Comparison of ENCODE assay signal across 25 cellular contexts in genomic region chr12:103247531-103247930, GRCh38.
DNase-seq lines count a peak whose midpoint lies in the region; ATAC-seq and TF ChIP-seq lines count a peak whose summit lies in the region.
"Had no signal": no experiment of that assay in that cellular context is flagged by ENCODE, and none has a peak within 500 bp of the region (broad histone marks: within the 10 kb centered on the region; RNA-seq: fewer than 3 reads in every experiment).

No MANE protein-coding gene starts in this region.

- H3K27me3 ChIP-seq in mammary epithelial cell (ENCODE audit: insufficient read depth, low read length): no peaks in the 10 kb centered on the region
- no peaks in the 10 kb centered on the region for H3K27me3 ChIP-seq in breast epithelium

- H3K4me1 ChIP-seq in mammary epithelial cell (ENCODE audit: insufficient read depth, low read length) (no peaks in the 10 kb centered on the region), breast epithelium (no peaks in the 10 kb centered on the region)
- H3K4me1 ChIP-seq: HAP-1 had no signal

- in situ Hi-C loops in mammary epithelial cell (cut with MboI; ENCODE audit: low sequenced_read_pairs in 2 of 2): no loop called here

- no peak overlapping the region for H3K4me3 ChIP-seq in mammary epithelial cell (replicated peaks in 1 of 3; ENCODE audit: insufficient read depth in 1 of 3, low read depth in 2 of 3, low read length in 3 of 3)
- no peak overlapping the region for H3K4me3 ChIP-seq in breast epithelium
- H3K4me3 ChIP-seq in epithelial cell of esophagus (ENCODE audit: low read length): no peak overlapping the region
- H3K4me3 ChIP-seq: GM12878, HAP-1 had no signal

- CTCF ChIA-PET in mammary epithelial cell (lab: Charles Lee; ENCODE audit: low non-redundant PET): no interaction called here

- no peak overlapping the region for H3K9ac ChIP-seq in mammary epithelial cell (ENCODE audit: insufficient read depth, low read length)

- H3K27ac ChIP-seq in mammary epithelial cell (ENCODE audit: insufficient read depth, low read depth, low read length) (no peak overlapping the region), breast epithelium (no peak overlapping the region)
- H3K27ac ChIP-seq: C4-2B, HL-60 had no signal

- H3K4me2 ChIP-seq in mammary epithelial cell (ENCODE audit: insufficient read depth, low read depth, low read length): no peak overlapping the region

- DNase-seq in mammary epithelial cell (peak; percentile 33), breast epithelium (ENCODE audit: low spot score in 2 of 2) (no peak), NCI-H146 treated with DMSO at 0.1 percent for 48 hours (lab: John Stamatoyannopoulos, UW; ENCODE audit: unreplicated experiment) (peak; percentile 32), epithelial cell of esophagus (ENCODE audit: low read depth) (peak; percentile 84), cerebellar cortex (ENCODE audit: low spot score) (no peak)
- DNase-seq in activated CD4-positive, CD25-positive, alpha-beta regulatory T cell (lab: John Stamatoyannopoulos, UW): no peak
- DNase-seq: CD8-positive, alpha-beta T cell; DMS79; EL; GDM1; GOT3; Kasumi-1; NCI-H1694 treated with DMSO at 0.1 percent for 48 hours; NCI-H2171 treated with DMSO at 0.1 percent for 48 hours; NCI-H345; NCI-H82; RPMI8226; SHP77 treated with DMSO at 0.1 percent for 48 hours; T-helper 1 cell had no signal

- BruUV-seq in mammary epithelial cell (replicated peaks; lab: Mats Ljungman, UMichigan): no TSS peak

- dilution Hi-C loops in mammary epithelial cell (cut with HindIII; ENCODE audit: low sequenced_read_pairs): no loop called here

- no peaks in the 10 kb centered on the region for H3K36me3 ChIP-seq in mammary epithelial cell (ENCODE audit: insufficient read depth, low read length)
- no peaks in the 10 kb centered on the region for H3K36me3 ChIP-seq in breast epithelium
- H3K36me3 ChIP-seq: HAP-1 had no signal

- TF ChIP-seq CTCF in mammary epithelial cell (conservative IDR thresholded peaks at IDR 0.05 in 1 of 2, IDR thresholded peaks at IDR 0.05 in 1 of 2; ENCODE audit: extremely low read depth in 1 of 2, insufficient read depth in 1 of 2, low read depth in 1 of 2, low read length in 2 of 2) (no peak), breast epithelium (IDR thresholded peaks at IDR 0.05) (no peak), epithelial cell of esophagus (IDR thresholded peaks at IDR 0.05; ENCODE audit: insufficient read depth, low read depth, low read length, missing control alignments) (no peak)

- H4K20me1 ChIP-seq in mammary epithelial cell (ENCODE audit: insufficient read depth, low read length): no peaks in the 10 kb centered on the region

- intact Hi-C loops in mammary epithelial cell (cut with micrococcal nuclease) (no loop called here), breast epithelium (cut with DNase I; ENCODE audit: low total_unique reads) (no loop called here)

- H3K9me3 ChIP-seq in mammary epithelial cell (replicated peaks; ENCODE audit: insufficient read depth, low read length) (no peaks in the 10 kb centered on the region), breast epithelium (no peaks in the 10 kb centered on the region)
- H3K9me3 ChIP-seq: HAP-1 had no signal

- no peak for ATAC-seq in HG02852 (IDR thresholded peaks at IDR 0.05; ENCODE audit: unreplicated experiment)
- ATAC-seq: CD8-positive, alpha-beta T cell; GM12878; HepG2 had no signal

- H3K79me2 ChIP-seq in mammary epithelial cell (ENCODE audit: insufficient read depth, low read length): no peaks in the 10 kb centered on the region

- no peak overlapping the region for H2AFZ ChIP-seq in mammary epithelial cell (ENCODE audit: low read depth, low read length)

- no peak for TF ChIP-seq POLR2A in breast epithelium (IDR thresholded peaks at IDR 0.05)

Comparison
In these comparisons a context has a peak if more than half of its experiments do, and no peak if none do; other contexts are left out.
1. DNase-seq: peak in mammary epithelial cell (single experiment), NCI-H146 treated with DMSO at 0.1 percent for 48 hours (single experiment) and epithelial cell of esophagus (single experiment); none in breast epithelium (0 of 2), activated CD4-positive, CD25-positive, alpha-beta regulatory T cell (0 of 4) and cerebellar cortex (single experiment).